ENCODE assay signal across 17 cellular contexts in the genomic region with DNA sequence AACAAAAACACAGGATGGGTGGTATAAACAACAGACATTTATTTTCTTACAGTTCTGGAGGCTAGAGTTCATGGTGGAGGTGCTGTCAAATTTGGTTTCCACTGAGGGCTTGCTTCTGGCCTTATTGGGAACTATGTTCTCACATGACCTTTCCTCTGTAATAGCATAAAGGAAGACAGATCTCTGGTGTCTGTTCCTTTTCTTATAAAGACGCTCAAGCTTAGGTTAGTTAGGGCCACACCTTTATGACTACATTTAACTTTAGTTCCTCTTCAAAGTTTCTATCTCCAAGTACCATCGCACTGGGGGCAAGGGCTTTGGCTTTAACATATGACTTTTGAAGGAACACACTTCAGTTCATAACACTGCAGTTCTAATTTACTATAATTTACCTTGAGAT.
"Had no signal": no experiment of that assay in that cellular context is flagged by ENCODE, and none has a peak within 500 bp of the region (broad histone marks: within the 10 kb centered on the region; RNA-seq: fewer than 3 reads in every experiment).

No MANE protein-coding gene starts in this region.

- H3K4me3 Mint-ChIP-seq: immature natural killer cell had no signal

- DNase-seq: dermis blood vessel endothelial cell; dorsolateral prefrontal cortex; effector CD4-positive, alpha-beta T cell; effector memory CD4-positive, alpha-beta T cell; foreskin keratinocyte; heart left ventricle; hypothalamus; immature natural killer cell; islet precursor cell; kidney; kidney glomerular epithelial cell; left lung; left ventricle myocardium superior; lower lobe of right lung; mesendoderm; midbrain had no signal

- H3K36me3 Mint-ChIP-seq: immature natural killer cell had no signal

- H3K27ac Mint-ChIP-seq: immature natural killer cell had no signal

- H3K4me1 Mint-ChIP-seq: immature natural killer cell had no signal

- ATAC-seq: foreskin keratinocyte, gastroesophageal sphincter, heart left ventricle, left lung, left ventricle myocardium superior, lower lobe of right lung had no signal
